9 cellular contexts compared by ENCODE assay signal in genomic region chr12:76183459-76184186, GRCh38.
DNase-seq lines count a peak whose midpoint lies in the region; ATAC-seq and TF ChIP-seq lines count a peak whose summit lies in the region.
"Had no signal": no experiment of that assay in that cellular context is flagged by ENCODE, and none has a peak within 500 bp of the region (broad histone marks: within the 10 kb centered on the region; RNA-seq: fewer than 3 reads in every experiment).

No MANE protein-coding gene starts in this region.

- no peak overlapping the region for H3K4me3 ChIP-seq in epithelial cell of esophagus (ENCODE audit: low read length)

- peak; percentile 90 for ATAC-seq in HG02840 (IDR thresholded peaks at IDR 0.05; ENCODE audit: low FRiP score, unreplicated experiment)

- no peaks in the 10 kb centered on the region for H3K9me3 Mint-ChIP-seq in activated naive CD4-positive, alpha-beta T cell treated with anti-CD3 and anti-CD28 coated beads for 36 hours
- H3K9me3 Mint-ChIP-seq in immature natural killer cell: peaks cover 0 to 1% (median 0%) of the 10 kb centered on the region in 6 donors

- no peak overlapping the region for H3K4me3 Mint-ChIP-seq in activated naive CD4-positive, alpha-beta T cell treated with anti-CD3 and anti-CD28 coated beads for 36 hours
- H3K4me3 Mint-ChIP-seq in immature natural killer cell: no peak overlapping the region
- H3K4me3 Mint-ChIP-seq: dendritic cell treated with granulocyte-macrophage colony-stimulating factor and Interleukin-4, amounts not matched to agents 40 ng/mL and 50 ng/mL, for 4 days had no signal

- intact Hi-C loops in activated naive CD4-positive, alpha-beta T cell treated with anti-CD3 and anti-CD28 coated beads for 36 hours (cut with micrococcal nuclease): loop anchor here (1.0 to 5.0 kb wide), 6 partner anchors 25 to 375 kb away; no protein-coding TSS in a partner anchor

- DNase-seq in activated naive CD4-positive, alpha-beta T cell treated with anti-CD3 and anti-CD28 coated beads for 36 hours: peak; percentile 76
- DNase-seq in activated naive CD4-positive, alpha-beta T cell (lab: John Stamatoyannopoulos, UW): no peak
- DNase-seq in OCI-M1 (lab: John Stamatoyannopoulos, UW) (peak; percentile 19), epithelial cell of esophagus (ENCODE audit: low read depth) (peak; percentile 96), immature natural killer cell (no peak), SW480 (ENCODE audit: low spot score) (no peak)
- DNase-seq in stimulated activated CD4-positive, alpha-beta T cell treated with anti-CD3 and anti-CD28 coated beads, Interleukin-2, amount 100 ng/mL, for 48 hours: peak; percentile 45 to 59

- no peak overlapping the region for H3K27ac Mint-ChIP-seq in activated naive CD4-positive, alpha-beta T cell treated with anti-CD3 and anti-CD28 coated beads for 36 hours
- H3K27ac Mint-ChIP-seq in immature natural killer cell: no peak overlapping the region

- peaks cover 12% of the 10 kb centered on the region for H3K4me1 Mint-ChIP-seq in activated naive CD4-positive, alpha-beta T cell treated with anti-CD3 and anti-CD28 coated beads for 36 hours (ENCODE audit: low read depth)
- no peaks in the 10 kb centered on the region for H3K4me1 Mint-ChIP-seq in immature natural killer cell

- H3K36me3 Mint-ChIP-seq in activated naive CD4-positive, alpha-beta T cell treated with anti-CD3 and anti-CD28 coated beads for 36 hours (ENCODE audit: low read depth): no peaks in the 10 kb centered on the region
- no peaks in the 10 kb centered on the region for H3K36me3 Mint-ChIP-seq in immature natural killer cell

- CTCF ChIA-PET in activated naive CD4-positive, alpha-beta T cell treated with anti-CD3 and anti-CD28 coated beads for 36 hours (lab: Charles Lee): no interaction called here

- TF ChIP-seq CTCF in epithelial cell of esophagus (IDR thresholded peaks at IDR 0.05; ENCODE audit: insufficient read depth, low read depth, low read length, missing control alignments): no peak

- peaks cover 46% of the 10 kb centered on the region for H3K27me3 Mint-ChIP-seq in activated naive CD4-positive, alpha-beta T cell treated with anti-CD3 and anti-CD28 coated beads for 36 hours (ENCODE audit: low read depth)
- H3K27me3 Mint-ChIP-seq in immature natural killer cell (ENCODE audit: low read depth in 3 of 3): peaks cover 5 to 19% (median 7%) of the 10 kb centered on the region in 3 donors

Comparison
In these comparisons a context has a peak if more than half of its experiments do, and no peak if none do; other contexts are left out.
1. DNase-seq: peak in activated naive CD4-positive, alpha-beta T cell treated with anti-CD3 and anti-CD28 coated beads for 36 hours (single experiment), OCI-M1 (single experiment), epithelial cell of esophagus (single experiment) and stimulated activated CD4-positive, alpha-beta T cell treated with anti-CD3 and anti-CD28 coated beads, Interleukin-2, amount 100 ng/mL, for 48 hours (2 of 2); none in activated naive CD4-positive, alpha-beta T cell (0 of 4), immature natural killer cell (0 of 3) and SW480 (single experiment).